In genomic region chrX:25853002-25853479, GRCh38 we compare ENCODE assay signal across 8 cellular contexts.
"Had no signal": no experiment of that assay in that cellular context is flagged by ENCODE, and none has a peak within 500 bp of the region (broad histone marks: within the 10 kb centered on the region; RNA-seq: fewer than 3 reads in every experiment).

No MANE protein-coding gene starts in this region.

- DNase-seq: GDM1, GF-D8 had no signal

- FAIRE-seq: G401.6, GM12878, GM12891, GM12892, GM18507, GM19239 had no signal

- ATAC-seq: GM12878 had no signal

- H3K4me3 ChIP-seq: GM12878 had no signal
